17 cellular contexts compared by ENCODE assay signal in the genomic region with DNA sequence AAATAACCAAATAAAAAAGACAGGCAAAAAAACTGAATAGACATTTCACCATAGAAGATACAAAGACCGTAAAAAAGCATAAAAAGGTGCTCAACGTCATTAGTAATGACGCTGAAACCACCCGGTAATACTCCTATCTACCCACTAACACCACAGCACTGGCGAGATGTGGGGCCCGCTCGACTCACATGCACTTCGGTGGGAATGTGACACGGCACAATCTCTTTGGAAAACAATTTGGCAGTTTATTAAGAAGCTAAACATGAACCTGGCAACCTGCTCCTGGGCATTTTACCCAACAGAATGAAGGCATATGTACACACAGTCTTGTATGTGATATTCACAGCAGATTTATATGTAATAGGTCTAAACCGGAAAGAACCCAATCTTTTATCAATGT. TPM values are rescaled to one million over a fixed set of nuclear protein-coding genes. Genes with fewer than 3 reads are reported as not detected.
A peak's percentile ranks its signal among the peaks of the same experiment; 100 is the strongest.
DNase-seq lines count a peak whose midpoint lies in the region; ATAC-seq and TF ChIP-seq lines count a peak whose summit lies in the region.
"Had no signal": no experiment of that assay in that cellular context is flagged by ENCODE, and none has a peak within 500 bp of the region (broad histone marks: within the 10 kb centered on the region; RNA-seq: fewer than 3 reads in every experiment).

No MANE protein-coding gene starts in this region.

- WGBS in endodermal cell (ENCODE audit: insufficient coverage in 1 of 2, insufficient read length in 1 of 2), 2 experiments = 95 to 98% methylated on average over 8 to 9 of the region's 10 CpGs

- H3K27ac ChIP-seq in left ventricle myocardium inferior (replicated peaks) = peak overlapping the region; percentile 17
- no peak overlapping the region for H3K27ac ChIP-seq in endodermal cell (ENCODE audit: low read depth, low read length)
- H3K27ac ChIP-seq: 22Rv1 had no signal

- H3K4me3 ChIP-seq in left ventricle myocardium inferior (no peak overlapping the region), endodermal cell (ENCODE audit: low read length) (no peak overlapping the region)
- H3K4me3 ChIP-seq: GM23338 had no signal

- H3K4me1 Mint-ChIP-seq in activated CD4-positive, alpha-beta T cell treated with anti-CD3 and anti-CD28 coated beads for 36 hours = peaks cover 2% of the 10 kb centered on the region
- H3K4me1 Mint-ChIP-seq in activated naive CD4-positive, alpha-beta T cell treated with anti-CD3 and anti-CD28 coated beads for 36 hours (ENCODE audit: low read depth) = peaks cover 2% of the 10 kb centered on the region
- H3K4me1 Mint-ChIP-seq in endodermal cell = no peaks in the 10 kb centered on the region
- H3K4me1 Mint-ChIP-seq in activated CD4-positive, alpha-beta memory T cell treated with anti-CD3 and anti-CD28 coated beads, Interleukin-2, amount 10 ng/mL, durations not matched to agents 7 days and 5 days = no peaks in the 10 kb centered on the region
- H3K4me1 Mint-ChIP-seq: GM23338 had no signal

- CTCF ChIA-PET in activated CD4-positive, alpha-beta T cell treated with anti-CD3 and anti-CD28 coated beads for 36 hours (lab: Charles Lee) = no interaction called here
- CTCF ChIA-PET in activated naive CD4-positive, alpha-beta T cell treated with anti-CD3 and anti-CD28 coated beads for 36 hours (lab: Charles Lee) = no interaction called here
- CTCF ChIA-PET in activated CD4-positive, alpha-beta memory T cell treated with anti-CD3 and anti-CD28 coated beads, Interleukin-2, amount 10 ng/mL, durations not matched to agents 7 days and 5 days (lab: Charles Lee) = no interaction called here

- H3K9me3 ChIP-seq in left ventricle myocardium inferior (replicated peaks) (no peaks in the 10 kb centered on the region), endodermal cell (ENCODE audit: control insufficient read depth, low read length) (no peaks in the 10 kb centered on the region)

- no peak overlapping the region for H3K9ac ChIP-seq in endodermal cell (ENCODE audit: extremely low read depth, low read length, poor library complexity, severe bottlenecking)

- peak; percentile 23 for ATAC-seq in activated CD4-positive, alpha-beta T cell treated with anti-CD3 and anti-CD28 coated beads for 36 hours
- no peak for ATAC-seq in left ventricle myocardium superior
- ATAC-seq: CD8-positive, alpha-beta T cell; GM23338 had no signal

- H3K4me3 Mint-ChIP-seq in activated CD4-positive, alpha-beta T cell treated with anti-CD3 and anti-CD28 coated beads for 36 hours = no peak overlapping the region
- H3K4me3 Mint-ChIP-seq in activated naive CD4-positive, alpha-beta T cell treated with anti-CD3 and anti-CD28 coated beads for 36 hours = no peak overlapping the region
- H3K4me3 Mint-ChIP-seq in endodermal cell = no peak overlapping the region
- H3K4me3 Mint-ChIP-seq in activated CD4-positive, alpha-beta memory T cell treated with anti-CD3 and anti-CD28 coated beads, Interleukin-2, amount 10 ng/mL, durations not matched to agents 7 days and 5 days = no peak overlapping the region
- H3K4me3 Mint-ChIP-seq: CD14-positive monocyte; CD8-positive, alpha-beta T cell; GM23338 had no signal

- peaks cover 58% of the 10 kb centered on the region for H3K36me3 ChIP-seq in left ventricle myocardium inferior
- peaks cover 56% of the 10 kb centered on the region for H3K36me3 ChIP-seq in endodermal cell (ENCODE audit: control insufficient read depth, insufficient read depth, low read length)

- POLR2A ChIA-PET in activated CD4-positive, alpha-beta T cell treated with anti-CD3 and anti-CD28 coated beads for 36 hours (lab: Charles Lee) = no interaction called here
- POLR2A ChIA-PET in activated CD4-positive, alpha-beta memory T cell treated with anti-CD3 and anti-CD28 coated beads, Interleukin-2, amount 10 ng/mL, durations not matched to agents 7 days and 5 days (lab: Charles Lee) = no interaction called here

- TF ChIP-seq CTCF in left ventricle myocardium inferior (IDR thresholded peaks at IDR 0.05; ENCODE audit: borderline replicate concordance) (no peak), endodermal cell (conservative IDR thresholded peaks at IDR 0.05) (no peak)

- no peak overlapping the region for H3K27ac Mint-ChIP-seq in activated CD4-positive, alpha-beta T cell treated with anti-CD3 and anti-CD28 coated beads for 36 hours
- peak overlapping the region; percentile 51 for H3K27ac Mint-ChIP-seq in activated naive CD4-positive, alpha-beta T cell treated with anti-CD3 and anti-CD28 coated beads for 36 hours
- H3K27ac Mint-ChIP-seq in endodermal cell = no peak overlapping the region
- no peak overlapping the region for H3K27ac Mint-ChIP-seq in activated CD4-positive, alpha-beta memory T cell treated with anti-CD3 and anti-CD28 coated beads, Interleukin-2, amount 10 ng/mL, durations not matched to agents 7 days and 5 days
- H3K27ac Mint-ChIP-seq: CD8-positive, alpha-beta T cell; GM23338 had no signal

- no peak for DNase-seq in activated CD4-positive, alpha-beta T cell treated with anti-CD3 and anti-CD28 coated beads for 36 hours
- DNase-seq in activated CD4-positive, alpha-beta T cell treated with anti-CD3 and anti-CD28 coated beads for 48 hours = no peak
- no peak for DNase-seq in activated naive CD4-positive, alpha-beta T cell treated with anti-CD3 and anti-CD28 coated beads for 36 hours
- DNase-seq in activated naive CD4-positive, alpha-beta T cell treated with Interleukin-2 at 50 U/mL for 16 hours = no peak
- DNase-seq in left ventricle myocardium inferior (no peak), left ventricle myocardium superior (no peak), endodermal cell (no peak)
- no peak for DNase-seq in activated CD4-positive, alpha-beta memory T cell treated with anti-CD3 and anti-CD28 coated beads, Interleukin-2, amount 10 ng/mL, durations not matched to agents 7 days and 5 days
- DNase-seq: CD8-positive, alpha-beta T cell; COR-L47; DMS153; DMS79 treated with DMSO at 0.1 percent for 48 hours; EL; H7 had no signal

- H3K27me3 Mint-ChIP-seq in activated CD4-positive, alpha-beta T cell treated with anti-CD3 and anti-CD28 coated beads for 36 hours = no peaks in the 10 kb centered on the region
- H3K27me3 Mint-ChIP-seq in activated naive CD4-positive, alpha-beta T cell treated with anti-CD3 and anti-CD28 coated beads for 36 hours (ENCODE audit: low read depth) = no peaks in the 10 kb centered on the region
- no peaks in the 10 kb centered on the region for H3K27me3 Mint-ChIP-seq in endodermal cell (ENCODE audit: insufficient read depth)
- H3K27me3 Mint-ChIP-seq in activated CD4-positive, alpha-beta memory T cell treated with anti-CD3 and anti-CD28 coated beads, Interleukin-2, amount 10 ng/mL, durations not matched to agents 7 days and 5 days = no peaks in the 10 kb centered on the region

- H3K4me1 ChIP-seq in left ventricle myocardium inferior = peaks cover 13% of the 10 kb centered on the region
- H3K4me1 ChIP-seq in endodermal cell (ENCODE audit: control insufficient read depth, insufficient read depth, low read length) = no peaks in the 10 kb centered on the region

- H3K36me3 Mint-ChIP-seq in activated CD4-positive, alpha-beta T cell treated with anti-CD3 and anti-CD28 coated beads for 36 hours (ENCODE audit: low read depth) = peaks cover 29% of the 10 kb centered on the region
- H3K36me3 Mint-ChIP-seq in activated naive CD4-positive, alpha-beta T cell treated with anti-CD3 and anti-CD28 coated beads for 36 hours (ENCODE audit: low read depth) = peaks cover 22% of the 10 kb centered on the region
- H3K36me3 Mint-ChIP-seq in endodermal cell (ENCODE audit: low read depth) = peaks cover 58% of the 10 kb centered on the region
- H3K36me3 Mint-ChIP-seq in activated CD4-positive, alpha-beta memory T cell treated with anti-CD3 and anti-CD28 coated beads, Interleukin-2, amount 10 ng/mL, durations not matched to agents 7 days and 5 days (ENCODE audit: low read depth) = peaks cover 60% of the 10 kb centered on the region

- intact Hi-C loops in activated CD4-positive, alpha-beta T cell treated with anti-CD3 and anti-CD28 coated beads for 36 hours (cut with DNase I, micrococcal nuclease) = no loop called here
- intact Hi-C loops in activated naive CD4-positive, alpha-beta T cell treated with anti-CD3 and anti-CD28 coated beads for 36 hours (cut with micrococcal nuclease) = no loop called here
- intact Hi-C loops in left ventricle myocardium inferior (cut with micrococcal nuclease) (no loop called here), left ventricle myocardium superior (cut with micrococcal nuclease) (no loop called here)

- H3K27me3 ChIP-seq in left ventricle myocardium inferior (ENCODE audit: low read depth) = no peaks in the 10 kb centered on the region
- no peaks in the 10 kb centered on the region for H3K27me3 ChIP-seq in endodermal cell (ENCODE audit: control insufficient read depth, insufficient read depth, low read length, poor library complexity, severe bottlenecking)

- H3K9me3 Mint-ChIP-seq in activated CD4-positive, alpha-beta T cell treated with anti-CD3 and anti-CD28 coated beads for 36 hours (ENCODE audit: low read depth) = no peaks in the 10 kb centered on the region
- no peaks in the 10 kb centered on the region for H3K9me3 Mint-ChIP-seq in activated naive CD4-positive, alpha-beta T cell treated with anti-CD3 and anti-CD28 coated beads for 36 hours
- H3K9me3 Mint-ChIP-seq in endodermal cell = no peaks in the 10 kb centered on the region
- no peaks in the 10 kb centered on the region for H3K9me3 Mint-ChIP-seq in activated CD4-positive, alpha-beta memory T cell treated with anti-CD3 and anti-CD28 coated beads, Interleukin-2, amount 10 ng/mL, durations not matched to agents 7 days and 5 days
- H3K9me3 Mint-ChIP-seq: CD14-positive monocyte; CD8-positive, alpha-beta T cell; GM23338 had no signal

RNA-seq across cellular contexts. Expression of gene NCAPG2, which starts 42.8 kb away (rescaled TPM):
- total RNA-seq in activated CD4-positive, alpha-beta T cell treated with anti-CD3 and anti-CD28 coated beads for 36 hours = 100 to 1,000 TPM in 1 of 2 experiments, 10 to 100 TPM in 1; 85.4 to 127 TPM
- total RNA-seq in activated naive CD4-positive, alpha-beta T cell treated with anti-CD3 and anti-CD28 coated beads for 36 hours = 100 to 1,000 TPM; 145 to 149 TPM
- 3.7 TPM for total RNA-seq in left ventricle myocardium inferior
- total RNA-seq in left ventricle myocardium superior = 5.0 TPM
- 10 to 100 TPM; 58.7 to 77.1 TPM for total RNA-seq in endodermal cell
- 54.0 TPM for polyA plus RNA-seq in endodermal cell (2013, experiment 1 of 2)
- 49.2 TPM for polyA plus RNA-seq in endodermal cell (2013, experiment 2 of 2)
- total RNA-seq in activated CD4-positive, alpha-beta memory T cell treated with anti-CD3 and anti-CD28 coated beads, Interleukin-2, amount 10 ng/mL, durations not matched to agents 7 days and 5 days = 100 to 1,000 TPM; 151 TPM
